Comparison of ENCODE assay signal across 16 cellular contexts in genomic region chr4:186854256-186854655, GRCh38.
"Had no signal": no experiment of that assay in that cellular context is flagged by ENCODE, and none has a peak within 500 bp of the region (broad histone marks: within the 10 kb centered on the region; RNA-seq: fewer than 3 reads in every experiment).

No MANE protein-coding gene starts in this region.

- H3K27ac ChIP-seq: cardiac muscle cell, gastroesophageal sphincter, hepatocyte, parathyroid adenoma, skin epidermis, tibial nerve had no signal

- ATAC-seq: activated CD8-positive, alpha-beta T cell treated with anti-CD3 and anti-CD28 coated beads, Interleukin-2, amount 10 ng/mL, durations not matched to agents 7 days and 5 days; gastroesophageal sphincter; naive thymus-derived CD4-positive, alpha-beta T cell; WTC11 had no signal

- H3K4me1 ChIP-seq: colonic mucosa, gastroesophageal sphincter, parathyroid adenoma, tibial nerve had no signal

- H3K36me3 ChIP-seq: cardiac muscle cell, colonic mucosa, gastroesophageal sphincter, tibial nerve had no signal

- H3K4me3 ChIP-seq: cardiac muscle cell, colonic mucosa, gastroesophageal sphincter, hepatocyte, lung, skin epidermis, tibial nerve had no signal

- DNase-seq: activated CD4-positive, alpha-beta T cell treated with anti-CD3 and anti-CD28 coated beads for 48 hours; activated CD8-positive, alpha-beta memory T cell treated with anti-CD3 and anti-CD28 coated beads, Interleukin-2, amount 50 U/mL, for 48 hours; activated CD8-positive, alpha-beta T cell treated with anti-CD3 and anti-CD28 coated beads, Interleukin-2, amount 10 ng/mL, durations not matched to agents 7 days and 5 days; activated naive CD4-positive, alpha-beta T cell treated with anti-CD3 and anti-CD28 coated beads for 36 hours; colonic mucosa; effector CD4-positive, alpha-beta T cell; naive thymus-derived CD4-positive, alpha-beta T cell; retina had no signal

- H3K27me3 ChIP-seq: cardiac muscle cell, colonic mucosa, gastroesophageal sphincter, hepatocyte, tibial nerve had no signal

- H3K9me3 ChIP-seq: colonic mucosa had no signal
